Comparison of ENCODE assay signal across 27 cellular contexts in genomic region chr12:21001778-21002177, GRCh38.
"Had no signal": no experiment of that assay in that cellular context is flagged by ENCODE, and none has a peak within 500 bp of the region (broad histone marks: within the 10 kb centered on the region; RNA-seq: fewer than 3 reads in every experiment).

No MANE protein-coding gene starts in this region.

- DNase-seq: activated CD4-positive, alpha-beta memory T cell treated with anti-CD3 and anti-CD28 coated beads for 36 hours; activated CD4-positive, alpha-beta T cell treated with anti-CD3 and anti-CD28 coated beads, Interleukin-2, amount 10 ng/mL, durations not matched to agents 7 days and 5 days; activated CD4-positive, CD25-positive, alpha-beta regulatory T cell; activated CD8-positive, alpha-beta memory T cell treated with anti-CD3 and anti-CD28 coated beads for 24 hours; activated gamma-delta T cell; activated naive CD4-positive, alpha-beta T cell treated with anti-CD3 and anti-CD28 coated beads for 36 hours; activated T-cell treated with anti-CD3 and anti-CD28 coated beads, Interleukin-2, amount 50 U/mL, for 4 hours; amygdala; brain microvascular endothelial cell; cerebellar nuclear complex; Karpas-422; MM.1S; NCI-H146; NCI-H2029; NCI-H345; NCI-H510A; NCI-H526 treated with DMSO at 0.1 percent for 48 hours; NCI-H82; OCI-M1; RPMI8226; T-cell; T-helper 2 cell; T1000 had no signal

- H3K4me3 ChIP-seq: cardiac muscle cell, SK-N-MC had no signal

- H3K27ac ChIP-seq: brain microvascular endothelial cell, cardiac muscle cell, SK-N-MC had no signal

- ATAC-seq: activated T-cell treated with anti-CD3 and anti-CD28 coated beads, Interleukin-2, amount 50 U/mL, for 4 hours; Panc1; Right ventricle myocardium inferior; T-cell had no signal

- H3K27me3 ChIP-seq: brain microvascular endothelial cell, cardiac muscle cell had no signal

- H3K36me3 ChIP-seq: brain microvascular endothelial cell, cardiac muscle cell had no signal
